25 cellular contexts compared by ENCODE assay signal in the genomic region with DNA sequence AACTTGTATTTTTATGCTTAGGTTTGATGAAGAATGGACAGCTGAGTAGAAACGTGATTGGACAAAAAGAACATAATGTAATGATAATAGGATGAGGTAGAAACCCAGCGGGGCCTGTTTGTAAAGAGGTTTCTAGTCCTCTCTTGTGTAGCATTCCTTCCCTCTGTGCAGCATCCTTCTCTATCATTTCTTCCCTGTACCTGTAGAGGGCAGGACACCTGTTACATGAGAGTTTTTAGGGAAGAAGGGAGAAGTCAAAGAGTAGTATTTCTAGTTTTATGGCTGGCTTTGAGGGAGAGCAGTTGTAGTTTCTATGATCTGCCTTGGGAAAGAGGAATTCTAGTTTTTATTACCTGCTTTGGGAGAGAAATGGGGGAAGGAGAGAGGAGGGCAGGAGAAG.
DNase-seq lines count a peak whose midpoint lies in the region; ATAC-seq and TF ChIP-seq lines count a peak whose summit lies in the region.
"Had no signal": no experiment of that assay in that cellular context is flagged by ENCODE, and none has a peak within 500 bp of the region (broad histone marks: within the 10 kb centered on the region; RNA-seq: fewer than 3 reads in every experiment).

No MANE protein-coding gene starts in this region.

- H3K4me3 ChIP-seq in GM12864 (ENCODE audit: low read depth, low read length) (no peak overlapping the region), LNCaP clone FGC (ENCODE audit: low read depth, low read length) (no peak overlapping the region), choroid plexus epithelial cell (ENCODE audit: low read depth, low read length) (no peak overlapping the region), kidney epithelial cell (ENCODE audit: low read depth, low read length) (no peak overlapping the region), gastrocnemius medialis (no peak overlapping the region)
- H3K4me3 ChIP-seq: heart right ventricle, prostate gland, skin epidermis, tibial nerve had no signal

- H3K27me3 ChIP-seq in kidney epithelial cell (ENCODE audit: control insufficient read depth, insufficient read depth, low read length) (no peaks in the 10 kb centered on the region), gastrocnemius medialis (no peaks in the 10 kb centered on the region)
- H3K27me3 ChIP-seq: heart right ventricle, tibial nerve had no signal

- no peak for TF ChIP-seq POLR2A in gastrocnemius medialis (IDR thresholded peaks at IDR 0.05)

- no peak overlapping the region for H3K27ac ChIP-seq in gastrocnemius medialis
- H3K27ac ChIP-seq: heart right ventricle, KMS-11, prostate gland, tibial nerve had no signal

- intact Hi-C loops in gastrocnemius medialis (cut with DNase I; ENCODE audit: low total_unique reads), result no loop called here

- TF ChIP-seq CTCF in GM12864 (IDR thresholded peaks at IDR 0.05; ENCODE audit: low read depth, low read length, missing control alignments) (peak; percentile 10), LNCaP clone FGC (IDR thresholded peaks at IDR 0.05; ENCODE audit: control insufficient read depth, extremely low read depth, insufficient read depth) (peak; percentile 57), choroid plexus epithelial cell (conservative IDR thresholded peaks at IDR 0.05; ENCODE audit: low read depth, low read length) (peak; percentile 24), kidney epithelial cell (IDR thresholded peaks at IDR 0.05; ENCODE audit: insufficient read depth, low read length, poor library complexity, severe bottlenecking) (peak; percentile 31), gastrocnemius medialis (IDR thresholded peaks at IDR 0.05 in 4 of 5, conservative IDR thresholded peaks at IDR 0.05 in 1 of 5) (no peak)

- peaks cover 0 to 3% (median 0%) of the 10 kb centered on the region in 3 donors for H3K9me3 ChIP-seq in gastrocnemius medialis
- H3K9me3 ChIP-seq: prostate gland had no signal

- no peak for DNase-seq in GM12864 (ENCODE audit: low read depth)
- no peak for DNase-seq in LNCaP clone FGC (ENCODE audit: low read depth)
- DNase-seq in choroid plexus epithelial cell (ENCODE audit: low read depth), result no peak
- DNase-seq in kidney epithelial cell (ENCODE audit: low read depth), result no peak
- DNase-seq in NCI-H2107 (lab: John Stamatoyannopoulos, UW), result no peak
- no peak for DNase-seq in islet precursor cell
- DNase-seq in gastrocnemius medialis, result no peak
- DNase-seq: activated CD4-positive, alpha-beta T cell treated with anti-CD3 and anti-CD28 coated beads, Interleukin-2, amount 50 U/mL, for 48 hours; activated naive CD4-positive, alpha-beta T cell; CD4-positive, alpha-beta memory T cell; cerebellar nuclear complex; DMS79; effector CD8-positive, alpha-beta T cell; heart right ventricle; kidney; NCI-H1105 treated with DMSO at 0.1 percent for 48 hours; NCI-H526; nephron progenitor cell; stimulated activated CD4-positive, alpha-beta T cell treated with anti-CD3 and anti-CD28 coated beads, Interleukin-2, amount 100 ng/mL, for 48 hours; T-helper 2 cell had no signal

- no peaks in the 10 kb centered on the region for H3K4me1 ChIP-seq in gastrocnemius medialis
- H3K4me1 ChIP-seq: heart right ventricle, prostate gland, tibial nerve had no signal

- in situ Hi-C loops in gastrocnemius medialis (cut with MboI; ENCODE audit: low sequenced_read_pairs in 4 of 4), result no loop called here

- no peaks in the 10 kb centered on the region for H3K36me3 ChIP-seq in kidney epithelial cell (ENCODE audit: control insufficient read depth, insufficient read depth, low read length)
- no peaks in the 10 kb centered on the region for H3K36me3 ChIP-seq in gastrocnemius medialis
- H3K36me3 ChIP-seq: heart right ventricle, prostate gland, tibial nerve had no signal

- ATAC-seq in GM21423 (IDR thresholded peaks at IDR 0.05; ENCODE audit: unreplicated experiment) (no peak), gastrocnemius medialis (no peak)
- ATAC-seq: heart right ventricle had no signal

Comparison
In these comparisons a context has a peak if more than half of its experiments do, and no peak if none do; other contexts are left out.
1. CTCF ChIP-seq: peak in GM12864 (single experiment), LNCaP clone FGC (single experiment), choroid plexus epithelial cell (single experiment) and kidney epithelial cell (single experiment); none in gastrocnemius medialis (0 of 5).